ENCODE assay signal across 10 cellular contexts in the genomic region with DNA sequence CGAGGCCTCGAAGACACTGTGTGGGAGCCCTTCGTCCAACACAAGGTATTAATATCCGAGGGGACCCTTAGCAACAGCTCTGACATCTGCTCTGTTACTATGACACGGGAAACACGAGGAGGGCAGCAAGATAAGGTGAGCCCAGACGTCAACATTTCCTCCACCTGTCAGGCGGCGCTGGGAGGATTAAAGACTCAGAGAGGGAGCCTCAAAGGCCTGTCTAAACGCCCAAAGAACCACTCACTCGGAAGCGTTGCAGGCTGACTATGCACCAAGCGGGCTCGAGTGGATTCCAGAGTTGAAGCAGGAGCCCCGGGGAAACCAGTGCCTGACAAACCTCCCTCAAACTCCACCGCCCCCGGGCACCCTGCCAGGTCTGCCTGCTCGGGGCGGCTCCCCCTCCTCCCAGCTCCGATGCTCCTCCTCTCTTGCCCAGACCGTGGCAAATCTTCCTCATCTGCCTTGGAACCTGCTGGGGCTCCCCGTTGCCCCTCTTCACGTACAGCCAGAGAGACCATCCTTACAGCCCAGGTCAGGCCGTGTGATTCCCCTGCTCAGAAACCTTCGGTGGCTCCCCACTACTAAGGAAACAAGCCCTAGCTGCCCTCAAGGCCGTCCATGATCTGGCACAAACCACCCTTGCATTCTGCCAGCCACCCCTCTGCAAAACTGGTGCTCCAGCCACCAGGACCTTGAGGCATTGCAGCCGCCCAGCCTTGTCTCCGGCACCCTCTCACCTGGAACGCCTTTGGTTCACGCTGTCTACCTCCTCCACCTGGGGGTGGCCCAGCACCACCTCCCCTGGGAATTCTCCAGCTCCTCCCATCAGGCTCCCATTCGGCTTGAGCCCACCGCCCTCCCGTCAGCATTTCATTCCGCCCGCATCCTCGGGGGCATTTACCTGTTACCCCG. TPM values are rescaled to one million over a fixed set of nuclear protein-coding genes. Genes with fewer than 3 reads are reported as not detected.
DNase-seq lines count a peak whose midpoint lies in the region; ATAC-seq and TF ChIP-seq lines count a peak whose summit lies in the region.
"Had no signal": no experiment of that assay in that cellular context is flagged by ENCODE, and none has a peak within 500 bp of the region (broad histone marks: within the 10 kb centered on the region; RNA-seq: fewer than 3 reads in every experiment).

No MANE protein-coding gene starts in this region.

- H3K4me3 ChIP-seq in BLaER1 treated with 17β-estradiol and CSF1 and Interleukin-3, amounts not matched to agents 10 nM and 100 nM, result peak overlapping the region in 1 of 10 experiments; percentile 30; a peak in 1 of 20 replicates
- H3K4me3 ChIP-seq in mammary epithelial cell (replicated peaks in 1 of 3; ENCODE audit: insufficient read depth in 1 of 3, low read depth in 2 of 3, low read length in 3 of 3), result no peak overlapping the region

- no peaks in the 10 kb centered on the region for H3K79me2 ChIP-seq in mammary epithelial cell (ENCODE audit: insufficient read depth, low read length)

- 0 out of 22 replicates have a peak overlapping the region, but pooled peaks of 2 of the 11 experiments have one; percentile 6 to 38 for H3K9ac ChIP-seq in BLaER1 treated with 17β-estradiol and CSF1 and Interleukin-3, amounts not matched to agents 10 nM and 100 nM
- H3K9ac ChIP-seq in mammary epithelial cell (ENCODE audit: insufficient read depth, low read length), result no peak overlapping the region

- no TSS peak for BruUV-seq in mammary epithelial cell (replicated peaks; lab: Mats Ljungman, UMichigan)

- intact Hi-C loops in mammary epithelial cell (cut with micrococcal nuclease), result no loop called here

- H3K36me3 Mint-ChIP-seq in nephron (ENCODE audit: low read depth), result no peaks in the 10 kb centered on the region

- peaks cover 0 to 74% (median 20%) of the 10 kb centered on the region in 11 experiments; a peak in 15 of 22 replicates for H3K27me3 ChIP-seq in BLaER1 treated with 17β-estradiol and CSF1 and Interleukin-3, amounts not matched to agents 10 nM and 100 nM
- no peaks in the 10 kb centered on the region for H3K27me3 ChIP-seq in mammary epithelial cell (ENCODE audit: insufficient read depth, low read length)

- 64% methylated on average over 31 of the region's 37 CpGs for WGBS in mammary epithelial cell (ENCODE audit: low coverage, missing lambda C conversion rate)

- ATAC-seq in HG02870 (IDR thresholded peaks at IDR 0.05; ENCODE audit: unreplicated experiment), result no peak

- peaks cover 0 to 48% (median 0%) of the 10 kb centered on the region in 11 experiments; a peak in 5 of 22 replicates for H4K20me1 ChIP-seq in BLaER1 treated with 17β-estradiol and CSF1 and Interleukin-3, amounts not matched to agents 10 nM and 100 nM
- no peaks in the 10 kb centered on the region for H4K20me1 ChIP-seq in mammary epithelial cell (ENCODE audit: insufficient read depth, low read length)

- H3K27ac Mint-ChIP-seq in nephron, result peak overlapping the region; percentile 48 to 90 (median 79)

- H3K4me1 Mint-ChIP-seq in nephron, result peaks cover 78% of the 10 kb centered on the region

- no peaks in the 10 kb centered on the region for H3K9me3 Mint-ChIP-seq in nephron

- H3K36me3 ChIP-seq in BLaER1 treated with 17β-estradiol and CSF1 and Interleukin-3, amounts not matched to agents 10 nM and 100 nM, result no peaks in the 10 kb centered on the region
- no peaks in the 10 kb centered on the region for H3K36me3 ChIP-seq in mammary epithelial cell (ENCODE audit: insufficient read depth, low read length)

- CTCF ChIA-PET in mammary epithelial cell (lab: Charles Lee; ENCODE audit: low non-redundant PET), result interaction anchor here (0.6 kb wide), 1 partner anchor 88 kb away, joined by 5 read pairs; no protein-coding TSS in a partner anchor

- H3K4me1 ChIP-seq in BLaER1 treated with 17β-estradiol and CSF1 and Interleukin-3, amounts not matched to agents 10 nM and 100 nM, result peaks cover 73 to 94% (median 92%) of the 10 kb centered on the region in 10 experiments
- H3K4me1 ChIP-seq in mammary epithelial cell (ENCODE audit: insufficient read depth, low read length), result peaks cover 28% of the 10 kb centered on the region

- dilution Hi-C loops in mammary epithelial cell (cut with HindIII; ENCODE audit: low sequenced_read_pairs), result no loop called here

- peak overlapping the region in 1 of 11 experiments; percentile 66; a peak in 2 of 22 replicates for H3K27ac ChIP-seq in BLaER1 treated with 17β-estradiol and CSF1 and Interleukin-3, amounts not matched to agents 10 nM and 100 nM
- no peak overlapping the region for H3K27ac ChIP-seq in mammary epithelial cell (ENCODE audit: insufficient read depth, low read depth, low read length)

- in situ Hi-C loops in mammary epithelial cell (cut with MboI; ENCODE audit: low sequenced_read_pairs in 2 of 2), result no loop called here

- TF ChIP-seq CTCF in nephron (IDR thresholded peaks at IDR 0.05; ENCODE audit: unreplicated experiment in 3 of 3), result no peak
- TF ChIP-seq CTCF in mammary epithelial cell (conservative IDR thresholded peaks at IDR 0.05 in 1 of 2, IDR thresholded peaks at IDR 0.05 in 1 of 2; ENCODE audit: extremely low read depth in 1 of 2, insufficient read depth in 1 of 2, low read depth in 1 of 2, low read length in 2 of 2), result no peak

- peak; percentile 39 for DNase-seq in NCI-H1436 treated with DMSO at 0.1 percent for 48 hours (lab: John Stamatoyannopoulos, UW)
- peak; percentile 20 for DNase-seq in cerebellum (ENCODE audit: low spot score)
- no peak for DNase-seq in mammary epithelial cell
- no peak for DNase-seq in NCI-H1048 (lab: John Stamatoyannopoulos, UW)
- no peak for DNase-seq in DMS114 treated with DMSO at 0.1 percent for 48 hours (lab: John Stamatoyannopoulos, UW; ENCODE audit: unreplicated experiment)
- DNase-seq: retina, T-helper 9 cell had no signal

- H3K27me3 Mint-ChIP-seq in nephron (ENCODE audit: low read depth), result peaks cover 21% of the 10 kb centered on the region

- peak overlapping the region in 2 of 3 experiments; percentile 67 to 78 for H3K4me3 Mint-ChIP-seq in nephron

- H2AFZ ChIP-seq in mammary epithelial cell (ENCODE audit: low read depth, low read length), result no peak overlapping the region

- H3K9me3 ChIP-seq in BLaER1 treated with 17β-estradiol and CSF1 and Interleukin-3, amounts not matched to agents 10 nM and 100 nM (replicated peaks in 1 of 11), result peaks cover 0 to 10% (median 0%) of the 10 kb centered on the region in 11 experiments; a peak in 2 of 22 replicates
- no peaks in the 10 kb centered on the region for H3K9me3 ChIP-seq in mammary epithelial cell (replicated peaks; ENCODE audit: insufficient read depth, low read length)

- peak overlapping the region; percentile 30 to 94 (median 85) for H3K4me2 ChIP-seq in BLaER1 treated with 17β-estradiol and CSF1 and Interleukin-3, amounts not matched to agents 10 nM and 100 nM
- H3K4me2 ChIP-seq in mammary epithelial cell (ENCODE audit: insufficient read depth, low read depth, low read length), result no peak overlapping the region

RNA-seq across cellular contexts. Expression of gene RPH3AL, which starts 16.2 kb away (rescaled TPM):
- total RNA-seq in cerebellum (4.3 TPM), mammary epithelial cell (1 to 10 TPM; 2.9 to 7.3 TPM)
- polyA plus RNA-seq in mammary epithelial cell, result 1.7 TPM
- polyA minus RNA-seq in mammary epithelial cell, result 0.98 TPM

Comparison
In these comparisons a context has a peak if more than half of its experiments do, and no peak if none do; other contexts are left out.
1. DNase-seq: peak in NCI-H1436 treated with DMSO at 0.1 percent for 48 hours (single experiment) and cerebellum (single experiment); none in mammary epithelial cell (single experiment), NCI-H1048 (single experiment) and DMS114 treated with DMSO at 0.1 percent for 48 hours (single experiment).